1 cellular context compared by ENCODE assay signal in genomic region chr4:2536193-2537010, GRCh38.
TF ChIP-seq lines count a peak whose summit lies in the region.

A gene with protein sequence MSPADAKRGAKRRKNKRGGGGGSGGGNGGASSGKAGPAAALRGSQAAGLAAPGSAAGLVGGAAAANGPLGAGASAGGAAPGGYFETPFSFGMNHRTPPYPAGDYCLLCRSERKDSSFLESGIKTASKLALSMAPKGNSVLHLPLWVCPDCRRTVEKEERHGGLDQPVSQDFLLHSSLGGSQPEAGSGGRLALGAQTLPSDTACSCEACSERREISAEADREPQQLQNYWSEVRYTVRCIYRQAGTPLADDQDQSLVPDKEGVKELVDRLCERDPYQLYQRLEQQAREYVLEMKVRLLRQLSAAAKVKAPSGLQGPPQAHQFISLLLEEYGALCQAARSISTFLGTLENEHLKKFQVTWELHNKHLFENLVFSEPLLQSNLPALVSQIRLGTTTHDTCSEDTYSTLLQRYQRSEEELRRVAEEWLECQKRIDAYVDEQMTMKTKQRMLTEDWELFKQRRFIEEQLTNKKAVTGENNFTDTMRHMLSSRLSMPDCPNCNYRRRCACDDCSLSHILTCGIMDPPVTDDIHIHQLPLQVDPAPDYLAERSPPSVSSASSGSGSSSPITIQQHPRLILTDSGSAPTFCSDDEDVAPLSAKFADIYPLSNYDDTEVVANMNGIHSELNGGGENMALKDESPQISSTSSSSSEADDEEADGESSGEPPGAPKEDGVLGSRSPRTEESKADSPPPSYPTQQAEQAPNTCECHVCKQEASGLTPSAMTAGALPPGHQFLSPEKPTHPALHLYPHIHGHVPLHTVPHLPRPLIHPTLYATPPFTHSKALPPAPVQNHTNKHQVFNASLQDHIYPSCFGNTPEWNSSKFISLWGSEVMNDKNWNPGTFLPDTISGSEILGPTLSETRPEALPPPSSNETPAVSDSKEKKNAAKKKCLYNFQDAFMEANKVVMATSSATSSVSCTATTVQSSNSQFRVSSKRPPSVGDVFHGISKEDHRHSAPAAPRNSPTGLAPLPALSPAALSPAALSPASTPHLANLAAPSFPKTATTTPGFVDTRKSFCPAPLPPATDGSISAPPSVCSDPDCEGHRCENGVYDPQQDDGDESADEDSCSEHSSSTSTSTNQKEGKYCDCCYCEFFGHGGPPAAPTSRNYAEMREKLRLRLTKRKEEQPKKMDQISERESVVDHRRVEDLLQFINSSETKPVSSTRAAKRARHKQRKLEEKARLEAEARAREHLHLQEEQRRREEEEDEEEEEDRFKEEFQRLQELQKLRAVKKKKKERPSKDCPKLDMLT (N-terminal part only) (plus strand): TSS chr4:2536647. CDS start chr4:2536916, 269 bp downstream.

TF ChIP-seq in HepG2, 621 proteins besides CTCF, POLR2A, EP300 and RAD21 (continued from another document):
- TF ChIP-seq HNF1A (IDR thresholded peaks at IDR 0.05; ENCODE audit: low read depth) (no peak), HNF1A (CRISPR knock-in tag; IDR thresholded peaks at IDR 0.05; ENCODE audit: borderline replicate concordance) (peak; percentile 63; the same call in 1 of the 2 replicates), EZH2 (conservative IDR thresholded peaks at IDR 0.05; ENCODE audit: low read depth, low read length) (no peak), CREM (IDR thresholded peaks at IDR 0.05) (peak; percentile 87), CREM (CRISPR knock-in tag; IDR thresholded peaks at IDR 0.05) (no peak), KLF16 (CRISPR knock-in tag; IDR thresholded peaks at IDR 0.05) (no peak), MTF1 (CRISPR knock-in tag; IDR thresholded peaks at IDR 0.05) (no peak), KDM2A (CRISPR knock-in tag; IDR thresholded peaks at IDR 0.05; ENCODE audit: borderline replicate concordance, low read depth) (peak; percentile 36; the same call in 1 of the 2 replicates), FOSL2 (CRISPR knock-in tag; IDR thresholded peaks at IDR 0.05) (peak; percentile 41), NR2C2 (CRISPR knock-in tag; IDR thresholded peaks at IDR 0.05; ENCODE audit: borderline replicate concordance) (peak; percentile 87), ZNF839 (CRISPR knock-in tag; IDR thresholded peaks at IDR 0.05; ENCODE audit: borderline replicate concordance) (no peak), ZFX (CRISPR knock-in tag; IDR thresholded peaks at IDR 0.05; ENCODE audit: low read depth) (peak; percentile 74), RNF2 (conservative IDR thresholded peaks at IDR 0.05; ENCODE audit: low read depth) (no peak), ETV6 (CRISPR knock-in tag; conservative IDR thresholded peaks at IDR 0.05) (no peak), NPAS2 (CRISPR knock-in tag; IDR thresholded peaks at IDR 0.05; ENCODE audit: borderline replicate concordance) (no peak), RBM22 (optimal IDR thresholded peaks at IDR 0.05; ENCODE audit: low read length) (no peak), TOPORS (CRISPR knock-in tag; IDR thresholded peaks at IDR 0.05) (no peak), DMTF1 (CRISPR knock-in tag; IDR thresholded peaks at IDR 0.05) (no peak), MNT (IDR thresholded peaks at IDR 0.05) (peak; percentile 37; the same call in 1 of the 2 replicates), YEATS4 (CRISPR knock-in tag; IDR thresholded peaks at IDR 0.05; ENCODE audit: borderline replicate concordance) (peak; percentile 49; the same call in 1 of the 2 replicates), SP4 (CRISPR knock-in tag; IDR thresholded peaks at IDR 0.05) (peak; percentile 74), CSRNP1 (CRISPR knock-in tag; IDR thresholded peaks at IDR 0.05) (no peak), GATAD1 (CRISPR knock-in tag; IDR thresholded peaks at IDR 0.05) (peak; percentile 48; the same call in 1 of the 2 replicates), ZNF143 (CRISPR knock-in tag; IDR thresholded peaks at IDR 0.05) (peak; percentile 91), ATF7-NPFF (CRISPR knock-in tag; IDR thresholded peaks at IDR 0.05; ENCODE audit: low read depth) (no peak), ZNF414 (CRISPR knock-in tag; IDR thresholded peaks at IDR 0.05) (no peak), ZBTB2 (CRISPR knock-in tag; IDR thresholded peaks at IDR 0.05; ENCODE audit: low read depth) (peak; percentile 33; the same call in 1 of the 2 replicates), HNRNPH1 (optimal IDR thresholded peaks at IDR 0.05; ENCODE audit: low read depth, low read length) (no peak), ZNF670 (CRISPR knock-in tag; IDR thresholded peaks at IDR 0.05; ENCODE audit: borderline replicate concordance) (no peak; the same call in 1 of the 2 replicates)
- TF ChIP-seq, protein P1, sequence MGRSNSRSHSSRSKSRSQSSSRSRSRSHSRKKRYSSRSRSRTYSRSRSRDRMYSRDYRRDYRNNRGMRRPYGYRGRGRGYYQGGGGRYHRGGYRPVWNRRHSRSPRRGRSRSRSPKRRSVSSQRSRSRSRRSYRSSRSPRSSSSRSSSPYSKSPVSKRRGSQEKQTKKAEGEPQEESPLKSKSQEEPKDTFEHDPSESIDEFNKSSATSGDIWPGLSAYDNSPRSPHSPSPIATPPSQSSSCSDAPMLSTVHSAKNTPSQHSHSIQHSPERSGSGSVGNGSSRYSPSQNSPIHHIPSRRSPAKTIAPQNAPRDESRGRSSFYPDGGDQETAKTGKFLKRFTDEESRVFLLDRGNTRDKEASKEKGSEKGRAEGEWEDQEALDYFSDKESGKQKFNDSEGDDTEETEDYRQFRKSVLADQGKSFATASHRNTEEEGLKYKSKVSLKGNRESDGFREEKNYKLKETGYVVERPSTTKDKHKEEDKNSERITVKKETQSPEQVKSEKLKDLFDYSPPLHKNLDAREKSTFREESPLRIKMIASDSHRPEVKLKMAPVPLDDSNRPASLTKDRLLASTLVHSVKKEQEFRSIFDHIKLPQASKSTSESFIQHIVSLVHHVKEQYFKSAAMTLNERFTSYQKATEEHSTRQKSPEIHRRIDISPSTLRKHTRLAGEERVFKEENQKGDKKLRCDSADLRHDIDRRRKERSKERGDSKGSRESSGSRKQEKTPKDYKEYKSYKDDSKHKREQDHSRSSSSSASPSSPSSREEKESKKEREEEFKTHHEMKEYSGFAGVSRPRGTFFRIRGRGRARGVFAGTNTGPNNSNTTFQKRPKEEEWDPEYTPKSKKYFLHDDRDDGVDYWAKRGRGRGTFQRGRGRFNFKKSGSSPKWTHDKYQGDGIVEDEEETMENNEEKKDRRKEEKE (IDR thresholded peaks at IDR 0.05): no peak
TF ChIP-seq in HepG2: peak in this region for 78.
